In the genomic region with DNA sequence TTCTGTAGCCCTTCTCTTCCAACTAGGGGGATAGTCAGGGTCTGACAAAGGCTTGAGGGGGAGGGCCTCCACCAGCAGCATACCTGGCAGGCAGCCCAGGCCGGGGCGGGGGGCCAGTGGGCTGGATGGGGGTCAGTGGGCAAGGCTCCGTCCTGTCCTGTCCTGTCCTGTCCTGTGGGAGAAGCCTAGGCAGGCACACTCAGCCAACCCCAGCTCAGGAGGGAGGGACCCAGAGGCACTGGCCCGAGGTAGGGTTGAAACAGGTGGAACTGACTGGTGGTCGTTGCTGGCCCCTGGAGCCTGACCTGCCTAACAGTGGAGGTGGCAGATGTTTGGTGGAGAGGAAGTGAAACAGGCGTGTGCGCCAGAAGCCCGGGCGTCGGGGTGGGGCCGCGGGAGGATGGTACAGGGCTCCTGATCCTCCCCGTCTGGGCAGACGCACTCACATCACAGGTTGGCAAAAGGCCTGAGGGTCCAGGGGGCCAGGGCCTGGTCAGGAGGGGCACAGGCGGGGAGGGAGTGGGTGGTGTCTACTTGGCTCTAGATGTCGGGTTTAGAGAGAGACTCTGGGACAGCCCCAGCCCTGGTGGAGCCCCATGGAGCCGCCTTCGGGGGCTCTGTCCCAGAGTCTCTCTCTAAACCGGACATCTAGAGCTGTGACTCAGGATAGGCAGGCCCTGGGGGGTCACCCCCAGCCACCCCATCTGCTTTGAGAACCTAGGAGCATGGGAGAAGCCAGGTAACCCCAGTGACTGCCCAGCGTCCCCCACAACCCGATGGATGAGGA, we compare ENCODE assay signal across 1 cellular context.
TF ChIP-seq lines count a peak whose summit lies in the region.

No MANE protein-coding gene starts in this region.

TF ChIP-seq in HEK293, 187 proteins besides CTCF, POLR2A, EP300 and RAD21 (continued from another document):
- TF ChIP-seq, protein P1, sequence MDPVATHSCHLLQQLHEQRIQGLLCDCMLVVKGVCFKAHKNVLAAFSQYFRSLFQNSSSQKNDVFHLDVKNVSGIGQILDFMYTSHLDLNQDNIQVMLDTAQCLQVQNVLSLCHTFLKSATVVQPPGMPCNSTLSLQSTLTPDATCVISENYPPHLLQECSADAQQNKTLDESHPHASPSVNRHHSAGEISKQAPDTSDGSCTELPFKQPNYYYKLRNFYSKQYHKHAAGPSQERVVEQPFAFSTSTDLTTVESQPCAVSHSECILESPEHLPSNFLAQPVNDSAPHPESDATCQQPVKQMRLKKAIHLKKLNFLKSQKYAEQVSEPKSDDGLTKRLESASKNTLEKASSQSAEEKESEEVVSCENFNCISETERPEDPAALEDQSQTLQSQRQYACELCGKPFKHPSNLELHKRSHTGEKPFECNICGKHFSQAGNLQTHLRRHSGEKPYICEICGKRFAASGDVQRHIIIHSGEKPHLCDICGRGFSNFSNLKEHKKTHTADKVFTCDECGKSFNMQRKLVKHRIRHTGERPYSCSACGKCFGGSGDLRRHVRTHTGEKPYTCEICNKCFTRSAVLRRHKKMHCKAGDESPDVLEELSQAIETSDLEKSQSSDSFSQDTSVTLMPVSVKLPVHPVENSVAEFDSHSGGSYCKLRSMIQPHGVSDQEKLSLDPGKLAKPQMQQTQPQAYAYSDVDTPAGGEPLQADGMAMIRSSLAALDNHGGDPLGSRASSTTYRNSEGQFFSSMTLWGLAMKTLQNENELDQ (tag by site-specific recombination; IDR thresholded peaks at IDR 0.05; ENCODE audit: low read depth) = no peak
- TF ChIP-seq ZNF701 (tag by site-specific recombination; IDR thresholded peaks at IDR 0.05) = no peak
- TF ChIP-seq HOXD13 (CRISPR knock-in tag; IDR thresholded peaks at IDR 0.05; ENCODE audit: borderline replicate concordance) = no peak
- TF ChIP-seq, protein P2, sequence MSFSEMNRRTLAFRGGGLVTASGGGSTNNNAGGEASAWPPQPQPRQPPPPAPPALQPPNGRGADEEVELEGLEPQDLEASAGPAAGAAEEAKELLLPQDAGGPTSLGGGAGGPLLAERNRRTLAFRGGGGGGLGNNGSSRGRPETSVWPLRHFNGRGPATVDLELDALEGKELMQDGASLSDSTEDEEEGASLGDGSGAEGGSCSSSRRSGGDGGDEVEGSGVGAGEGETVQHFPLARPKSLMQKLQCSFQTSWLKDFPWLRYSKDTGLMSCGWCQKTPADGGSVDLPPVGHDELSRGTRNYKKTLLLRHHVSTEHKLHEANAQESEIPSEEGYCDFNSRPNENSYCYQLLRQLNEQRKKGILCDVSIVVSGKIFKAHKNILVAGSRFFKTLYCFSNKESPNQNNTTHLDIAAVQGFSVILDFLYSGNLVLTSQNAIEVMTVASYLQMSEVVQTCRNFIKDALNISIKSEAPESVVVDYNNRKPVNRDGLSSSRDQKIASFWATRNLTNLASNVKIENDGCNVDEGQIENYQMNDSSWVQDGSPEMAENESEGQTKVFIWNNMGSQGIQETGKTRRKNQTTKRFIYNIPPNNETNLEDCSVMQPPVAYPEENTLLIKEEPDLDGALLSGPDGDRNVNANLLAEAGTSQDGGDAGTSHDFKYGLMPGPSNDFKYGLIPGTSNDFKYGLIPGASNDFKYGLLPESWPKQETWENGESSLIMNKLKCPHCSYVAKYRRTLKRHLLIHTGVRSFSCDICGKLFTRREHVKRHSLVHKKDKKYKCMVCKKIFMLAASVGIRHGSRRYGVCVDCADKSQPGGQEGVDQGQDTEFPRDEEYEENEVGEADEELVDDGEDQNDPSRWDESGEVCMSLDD (tag by site-specific recombination; IDR thresholded peaks at IDR 0.05) = no peak
- TF ChIP-seq ZNF629 (tag by site-specific recombination; IDR thresholded peaks at IDR 0.05) = no peak
